In the genomic region with DNA sequence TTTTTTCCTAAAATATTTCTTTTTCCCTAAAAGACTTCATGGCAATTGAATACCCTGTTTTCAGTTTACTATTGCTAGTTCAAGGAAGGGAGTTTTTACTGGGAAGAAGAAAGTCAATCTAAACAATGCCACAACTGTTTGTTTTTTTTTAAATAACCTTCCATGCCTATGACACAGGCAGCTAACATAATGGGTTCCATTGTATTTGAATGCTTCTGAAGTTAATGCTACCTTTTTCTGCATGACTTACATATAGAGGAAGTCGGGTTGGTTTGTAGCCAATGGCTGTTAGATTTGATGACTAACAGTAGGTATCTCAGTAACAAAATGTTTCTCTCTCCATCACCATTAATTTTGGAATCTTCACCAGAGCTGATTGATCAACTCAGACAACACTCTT, we compare ENCODE assay signal across 25 cellular contexts.
DNase-seq lines count a peak whose midpoint lies in the region; ATAC-seq and TF ChIP-seq lines count a peak whose summit lies in the region.
"Had no signal": no experiment of that assay in that cellular context is flagged by ENCODE, and none has a peak within 500 bp of the region (broad histone marks: within the 10 kb centered on the region; RNA-seq: fewer than 3 reads in every experiment).

No MANE protein-coding gene starts in this region.

- no peak for ATAC-seq in activated CD8-positive, alpha-beta memory T cell treated with anti-CD3 and anti-CD28 coated beads, Interleukin-2, amount 10 ng/mL, durations not matched to agents 7 days and 5 days
- ATAC-seq: GM12878, HepG2, Right ventricle myocardium inferior had no signal

- intact Hi-C loops in lower leg skin (cut with DNase I; ENCODE audit: low total_unique reads) = no loop called here

- no peaks in the 10 kb centered on the region for H3K36me3 Mint-ChIP-seq in activated CD8-positive, alpha-beta memory T cell treated with anti-CD3 and anti-CD28 coated beads, Interleukin-2, amount 10 ng/mL, durations not matched to agents 7 days and 5 days

- CTCF ChIA-PET in activated CD8-positive, alpha-beta memory T cell treated with anti-CD3 and anti-CD28 coated beads, Interleukin-2, amount 10 ng/mL, durations not matched to agents 7 days and 5 days (lab: Charles Lee) = no interaction called here

- H3K9me3 Mint-ChIP-seq in activated CD8-positive, alpha-beta memory T cell treated with anti-CD3 and anti-CD28 coated beads, Interleukin-2, amount 10 ng/mL, durations not matched to agents 7 days and 5 days (ENCODE audit: low read depth) = no peaks in the 10 kb centered on the region
- H3K9me3 Mint-ChIP-seq: HFFc6 had no signal

- no peak overlapping the region for H3K4me3 ChIP-seq in lower leg skin (ENCODE audit: low read depth, poor library complexity, severe bottlenecking)
- H3K4me3 ChIP-seq: GM12878, Peyer's patch, SJSA1 had no signal

- no peak overlapping the region for H3K27ac Mint-ChIP-seq in activated CD8-positive, alpha-beta memory T cell treated with anti-CD3 and anti-CD28 coated beads, Interleukin-2, amount 10 ng/mL, durations not matched to agents 7 days and 5 days
- H3K27ac Mint-ChIP-seq: HFFc6 had no signal

- in situ Hi-C loops in SK-MEL-5 (cut with HindIII; ENCODE audit: low pct_unique_long_range_greater_than_20kb, low sequenced_read_pairs) = no loop called here

- no peaks in the 10 kb centered on the region for H3K4me1 Mint-ChIP-seq in activated CD8-positive, alpha-beta memory T cell treated with anti-CD3 and anti-CD28 coated beads, Interleukin-2, amount 10 ng/mL, durations not matched to agents 7 days and 5 days

- no peak for TF ChIP-seq POLR2A in lower leg skin (IDR thresholded peaks at IDR 0.05)

- no peaks in the 10 kb centered on the region for H3K27me3 Mint-ChIP-seq in activated CD8-positive, alpha-beta memory T cell treated with anti-CD3 and anti-CD28 coated beads, Interleukin-2, amount 10 ng/mL, durations not matched to agents 7 days and 5 days

- DNase-seq in COLO829 (ENCODE audit: low spot score) = peak; percentile 96
- DNase-seq in HT1080 (ENCODE audit: low read depth) = peak; percentile 74
- DNase-seq in SK-MEL-5 (ENCODE audit: low read depth, low spot score) = peak; percentile 93
- DNase-seq in foreskin melanocyte = peak; percentile 79
- no peak for DNase-seq in lower leg skin (ENCODE audit: low spot score in 2 of 2)
- no peak for DNase-seq in medulla oblongata (ENCODE audit: extremely low spot score)
- no peak for DNase-seq in activated CD8-positive, alpha-beta memory T cell treated with anti-CD3 and anti-CD28 coated beads, Interleukin-2, amount 10 ng/mL, durations not matched to agents 7 days and 5 days
- no peak for DNase-seq in stimulated activated CD4-positive, alpha-beta T cell treated with anti-CD3 and anti-CD28 coated beads, Interleukin-15, amount 100 ng/mL, for 24 hours
- DNase-seq: BE2C; DMS79 treated with DMSO at 0.1 percent for 48 hours; H7; HFFc6; KBM-7; NCI-H1105; NCI-H146; NCI-H2029; NCI-H226; NCI-H510A treated with DMSO at 0.1 percent for 48 hours; NCI-H774; NK-92 treated with Interleukin-12 subunit alpha and Interleukin-12 subunit beta, amount 100 ng/mL, for 24 hours; Peyer's patch had no signal

- no peak for TF ChIP-seq CTCF in lower leg skin (IDR thresholded peaks at IDR 0.05)

- WGBS in lower leg skin, 2 donors = 55 to 74% methylated on average over 1 of the region's 1 CpG

- H3K4me3 Mint-ChIP-seq in activated CD8-positive, alpha-beta memory T cell treated with anti-CD3 and anti-CD28 coated beads, Interleukin-2, amount 10 ng/mL, durations not matched to agents 7 days and 5 days = no peak overlapping the region
- H3K4me3 Mint-ChIP-seq: HFFc6 had no signal

Comparison
In these comparisons a context has a peak if more than half of its experiments do, and no peak if none do; other contexts are left out.
1. DNase-seq: peak in COLO829 (single experiment), HT1080 (single experiment), SK-MEL-5 (single experiment) and foreskin melanocyte (single experiment); none in lower leg skin (0 of 2), medulla oblongata (single experiment), activated CD8-positive, alpha-beta memory T cell treated with anti-CD3 and anti-CD28 coated beads, Interleukin-2, amount 10 ng/mL, durations not matched to agents 7 days and 5 days (single experiment) and stimulated activated CD4-positive, alpha-beta T cell treated with anti-CD3 and anti-CD28 coated beads, Interleukin-15, amount 100 ng/mL, for 24 hours (single experiment).